In genomic region chr4:42398448-42399355, GRCh38 we compare ENCODE assay signal across 9 cellular contexts. TPM values are rescaled to one million over a fixed set of nuclear protein-coding genes. Genes with fewer than 3 reads are reported as not detected.
DNase-seq lines count a peak whose midpoint lies in the region; ATAC-seq, FAIRE-seq and TF ChIP-seq lines count a peak whose summit lies in the region.
"Had no signal": no experiment of that assay in that cellular context is flagged by ENCODE, and none has a peak within 500 bp of the region (broad histone marks: within the 10 kb centered on the region; RNA-seq: fewer than 3 reads in every experiment).

No MANE protein-coding gene starts in this region.

- BruUV-seq in HepG2 (replicated peaks; lab: Mats Ljungman, UMichigan): no TSS peak

- H3K4me3 ChIP-seq in ascending aorta (peak overlapping the region; percentile 54 to 63), HepG2 (replicated peaks in 1 of 3; ENCODE audit: insufficient read depth in 1 of 3, low read depth in 2 of 3, low read length in 3 of 3) (no peak overlapping the region)

- no peak for TF ChIP-seq RAD21 in HepG2 (CRISPR knock-in tag; IDR thresholded peaks at IDR 0.05)

- H3K36me3 ChIP-seq in ascending aorta (no peaks in the 10 kb centered on the region), HepG2 (replicated peaks in 1 of 2; ENCODE audit: control insufficient read depth in 1 of 2, insufficient read depth in 2 of 2, low read length in 2 of 2) (no peaks in the 10 kb centered on the region)

- H3K9me3 ChIP-seq in ascending aorta (no peaks in the 10 kb centered on the region), HepG2 (ENCODE audit: low read length) (no peaks in the 10 kb centered on the region)

- ATAC-seq in HepG2: peak; percentile 48
- ATAC-seq in GM19324 (IDR thresholded peaks at IDR 0.05; ENCODE audit: low FRiP score, unreplicated experiment): no peak

- no peaks in the 10 kb centered on the region for H3K36me3 Mint-ChIP-seq in activated T-cell treated with anti-CD3 and anti-CD28 coated beads, Interleukin-2, amount 50 U/mL, for 24 hours (ENCODE audit: low read depth)
- no peaks in the 10 kb centered on the region for H3K36me3 Mint-ChIP-seq in type B pancreatic cell

- no peak overlapping the region for H3K4me2 ChIP-seq in HepG2 (ENCODE audit: low read depth, low read length)

- no peak for DNase-seq in activated T-cell treated with anti-CD3 and anti-CD28 coated beads, Interleukin-2, amount 50 U/mL, for 24 hours
- DNase-seq in activated T-cell treated with anti-CD3 and anti-CD28 coated beads for 4 hours (no peak), ascending aorta (ENCODE audit: low spot score in 2 of 2) (no peak), HepG2 (ENCODE audit: low spot score) (no peak), type B pancreatic cell (ENCODE audit: extremely low spot score, unreplicated experiment) (no peak), HuH-7 (ENCODE audit: low spot score) (no peak), mesenteric fat pad (ENCODE audit: low spot score) (no peak)

- no peak for TF ChIP-seq CTCF in ascending aorta (IDR thresholded peaks at IDR 0.05)
- TF ChIP-seq CTCF in HepG2 (CRISPR knock-in tag; IDR thresholded peaks at IDR 0.05): no peak
- TF ChIP-seq CTCF in type B pancreatic cell (conservative IDR thresholded peaks at IDR 0.05): peak; percentile 65

- H3K27ac ChIP-seq in ascending aorta (no peak overlapping the region), HepG2 (ENCODE audit: extremely low read length, insufficient read depth, low read length) (no peak overlapping the region)

- no peaks in the 10 kb centered on the region for H3K79me2 ChIP-seq in HepG2 (ENCODE audit: insufficient read depth, low read length)

- H4K20me1 ChIP-seq in HepG2 (ENCODE audit: insufficient read depth, low read length): no peaks in the 10 kb centered on the region

- no peak overlapping the region for H2AFZ ChIP-seq in HepG2 (ENCODE audit: low read length)

- no peak for FAIRE-seq in HepG2 (lab: Jason Lieb, UNC)

- CTCF ChIA-PET in HepG2 (lab: Yijun Ruan, JAX; ENCODE audit: low intra/inter-chr PET ratio, low total read pairs): no interaction called here

- TF ChIP-seq EP300 in HepG2 (IDR thresholded peaks at IDR 0.05; ENCODE audit: low read depth in 2 of 2, low read length in 2 of 2) (no peak), HepG2 (CRISPR knock-in tag; IDR thresholded peaks at IDR 0.05; ENCODE audit: borderline replicate concordance) (no peak)

- H3K27ac Mint-ChIP-seq in activated T-cell treated with anti-CD3 and anti-CD28 coated beads, Interleukin-2, amount 50 U/mL, for 24 hours: no peak overlapping the region
- no peak overlapping the region for H3K27ac Mint-ChIP-seq in type B pancreatic cell

- H3K27me3 Mint-ChIP-seq in activated T-cell treated with anti-CD3 and anti-CD28 coated beads, Interleukin-2, amount 50 U/mL, for 24 hours: peaks cover 71% of the 10 kb centered on the region
- peaks cover 83% of the 10 kb centered on the region for H3K27me3 Mint-ChIP-seq in type B pancreatic cell

- H3K4me1 ChIP-seq in ascending aorta: peaks cover 0 to 12% of the 10 kb centered on the region in 2 donors
- no peaks in the 10 kb centered on the region for H3K4me1 ChIP-seq in HepG2 (ENCODE audit: insufficient read depth, low read length)

- no peaks in the 10 kb centered on the region for H3K9me3 Mint-ChIP-seq in activated T-cell treated with anti-CD3 and anti-CD28 coated beads, Interleukin-2, amount 50 U/mL, for 24 hours
- H3K9me3 Mint-ChIP-seq in type B pancreatic cell: no peaks in the 10 kb centered on the region

- H3K27me3 ChIP-seq in ascending aorta (no peaks in the 10 kb centered on the region), HepG2 (ENCODE audit: control insufficient read depth in 1 of 2, insufficient read depth in 2 of 2, low read length in 2 of 2) (peaks cover 2 to 51% of the 10 kb centered on the region in 2 experiments)

- POLR2A ChIA-PET in HepG2 (lab: Yijun Ruan, JAX): no interaction called here

- intact Hi-C loops in ascending aorta (cut with DNase I): loop anchor here (10.0 kb wide), 1 partner anchor 1554 kb away; no protein-coding TSS in a partner anchor
- intact Hi-C loops in HepG2 (cut with micrococcal nuclease; ENCODE audit: unreplicated experiment): no loop called here

- H3K9ac ChIP-seq in HepG2 (ENCODE audit: insufficient read depth, low read depth, low read length): no peak overlapping the region

- WGBS in HepG2 (ENCODE audit: low lambda C conversion rate): 38% methylated on average over 50 of the region's 53 CpGs

- H3K4me3 Mint-ChIP-seq in activated T-cell treated with anti-CD3 and anti-CD28 coated beads, Interleukin-2, amount 50 U/mL, for 24 hours: peak overlapping the region; percentile 73
- peak overlapping the region; percentile 85 for H3K4me3 Mint-ChIP-seq in type B pancreatic cell

- no peak for TF ChIP-seq POLR2A in HepG2 (IDR thresholded peaks at IDR 0.05; ENCODE audit: insufficient read depth in 1 of 2, low read depth in 2 of 2, low read length in 2 of 2)

- H3K4me1 Mint-ChIP-seq in activated T-cell treated with anti-CD3 and anti-CD28 coated beads, Interleukin-2, amount 50 U/mL, for 24 hours (ENCODE audit: low read depth): peaks cover 29% of the 10 kb centered on the region
- H3K4me1 Mint-ChIP-seq in type B pancreatic cell (ENCODE audit: unreplicated experiment): peaks cover 25% of the 10 kb centered on the region

- in situ Hi-C loops in HepG2 (cut with HindIII; ENCODE audit: extremely low pct_ligation_motif_present, low pct_unique_long_range_greater_than_20kb): no loop called here

TF ChIP-seq in HepG2, 621 proteins besides CTCF, POLR2A, EP300 and RAD21:
- TF ChIP-seq DNMT1 (CRISPR knock-in tag; IDR thresholded peaks at IDR 0.05) (no peak), BCL6 (CRISPR knock-in tag; IDR thresholded peaks at IDR 0.05) (no peak), CBFB (CRISPR knock-in tag; IDR thresholded peaks at IDR 0.05) (no peak), ZNF691 (CRISPR knock-in tag; IDR thresholded peaks at IDR 0.05; ENCODE audit: borderline replicate concordance, low read depth) (no peak), HNRNPK (IDR thresholded peaks at IDR 0.05; ENCODE audit: low read depth, low read length, poor library complexity, severe bottlenecking) (no peak), ZSCAN31 (CRISPR knock-in tag; IDR thresholded peaks at IDR 0.05; ENCODE audit: low read depth) (no peak), EEA1 (CRISPR knock-in tag; IDR thresholded peaks at IDR 0.05; ENCODE audit: borderline replicate concordance) (no peak), NR3C1 (CRISPR knock-in tag; IDR thresholded peaks at IDR 0.05) (no peak), EED (CRISPR knock-in tag; IDR thresholded peaks at IDR 0.05) (no peak)

RNA-seq across cellular contexts. Expression of gene SHISA3, which starts 1.4 kb away (rescaled TPM):
- total RNA-seq in ascending aorta (23.6 TPM), HepG2 (2016; rRNA removed; fragmentation: Illumina TruSeq; extraction: Trizol) (not detected in 2 replicates), type B pancreatic cell (ENCODE audit: low replicate concordance) (0.24 and 3.0 TPM in 2 replicates), mesenteric fat pad (0.48 TPM)
- not detected in 2 replicates for total RNA-seq in HepG2 (2016; cell fraction: cytosol; rRNA removed; fragmentation: Illumina TruSeq; extraction: Trizol; ENCODE audit: low read depth)
- total RNA-seq in HepG2 (2016; cell fraction: insoluble cytoplasmic fraction; rRNA removed; fragmentation: Illumina TruSeq; extraction: Trizol): not detected in 2 replicates
- not detected in 2 replicates for total RNA-seq in HepG2 (2016; cell fraction: membrane; rRNA removed; fragmentation: Illumina TruSeq; extraction: Trizol)
- not detected in 2 replicates for total RNA-seq in HepG2 (2016; cell fraction: nucleus; rRNA removed; fragmentation: Illumina TruSeq; extraction: Trizol)
- polyA plus RNA-seq in HepG2 (2011; rRNA removed): not detected in 2 replicates
- not detected in 2 replicates for polyA plus RNA-seq in HepG2 (2011; cell fraction: cytosol; rRNA removed)
- polyA plus RNA-seq in HepG2 (2011; cell fraction: nucleus; rRNA removed): not detected in 2 replicates
- not detected in 2 replicates for polyA plus RNA-seq in HepG2 (2012)
- polyA plus RNA-seq in HepG2 (2016; cell fraction: cytosol; fragmentation: Illumina TruSeq; extraction: Trizol; ENCODE audit: low read depth): not detected in 2 replicates
- polyA plus RNA-seq in HepG2 (2016; cell fraction: insoluble cytoplasmic fraction; fragmentation: Illumina TruSeq; extraction: Trizol; ENCODE audit: low read depth): not detected in 2 replicates
- polyA plus RNA-seq in HepG2 (2016; cell fraction: membrane; fragmentation: Illumina TruSeq; extraction: Trizol; ENCODE audit: low read depth): not detected in 2 replicates
- not detected in 2 replicates for polyA plus RNA-seq in HepG2 (2016; cell fraction: nucleus; fragmentation: Illumina TruSeq; extraction: Trizol; ENCODE audit: insufficient read depth, low read depth)
- not detected in 2 replicates for polyA minus RNA-seq in HepG2 (2011; rRNA and poly(A)+ RNA removed; ENCODE audit: low replicate concordance)
- polyA minus RNA-seq in HepG2 (2011; cell fraction: cytosol; rRNA and poly(A)+ RNA removed): not detected in 2 replicates
- not detected in 2 replicates for polyA minus RNA-seq in HepG2 (2011; cell fraction: nucleus; rRNA and poly(A)+ RNA removed)
- total RNA-seq: RPMI7951 had no signal

Comparison
In these comparisons a context has a peak if more than half of its experiments do, and no peak if none do; other contexts are left out.
1. H3K4me3 ChIP-seq: peak in ascending aorta (2 of 2); none in HepG2 (0 of 3).